In the genomic region with DNA sequence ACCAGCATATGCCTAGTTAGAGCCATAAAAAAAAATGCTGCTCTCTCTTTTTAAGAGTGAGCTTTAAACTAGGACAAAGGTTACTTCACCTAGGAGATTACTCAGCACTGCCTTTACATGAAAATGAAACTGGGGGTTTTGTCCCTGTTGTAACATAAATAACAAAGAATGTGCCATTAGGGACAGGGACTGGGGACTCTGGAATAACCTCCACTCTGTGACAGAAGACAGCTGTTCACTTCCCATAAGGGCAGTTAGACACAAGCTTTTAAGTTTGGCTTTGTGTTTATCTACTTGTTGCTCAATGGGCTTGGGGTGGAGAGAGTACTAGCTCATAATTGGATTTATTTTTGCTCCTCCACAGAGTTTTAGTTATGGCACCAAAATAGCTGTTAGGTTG, we compare ENCODE assay signal across 11 cellular contexts. TPM values are rescaled to one million over a fixed set of nuclear protein-coding genes. Genes with fewer than 3 reads are reported as not detected.
A peak's percentile ranks its signal among the peaks of the same experiment; 100 is the strongest.
DNase-seq lines count a peak whose midpoint lies in the region; ATAC-seq and TF ChIP-seq lines count a peak whose summit lies in the region.
"Had no signal": no experiment of that assay in that cellular context is flagged by ENCODE, and none has a peak within 500 bp of the region (broad histone marks: within the 10 kb centered on the region; RNA-seq: fewer than 3 reads in every experiment).

No MANE protein-coding gene starts in this region.

- no peak for TF ChIP-seq POLR2A in gastroesophageal sphincter (IDR thresholded peaks at IDR 0.05)

- H3K9ac ChIP-seq in H9 (ENCODE audit: extremely low read depth, insufficient read length, low read length) (no peak overlapping the region), skeletal muscle tissue (ENCODE audit: low read depth in 1 of 3, low read length in 3 of 3) (peak overlapping the region in 2 of 3 donors; percentile 1 to 37)

- H2AK5ac ChIP-seq in H9 (ENCODE audit: insufficient read length, low read length) = no peak overlapping the region

- no peaks in the 10 kb centered on the region for H4K20me1 ChIP-seq in H9 (ENCODE audit: control insufficient read depth, insufficient read depth, insufficient read length)

- no peak overlapping the region for H3K4ac ChIP-seq in H9 (ENCODE audit: low read depth, low read length)

- no peak overlapping the region for H2AFZ ChIP-seq in H9 (ENCODE audit: low read length)

- peak overlapping the region; percentile 10 for H3K4me2 ChIP-seq in H9 (ENCODE audit: insufficient read depth, insufficient read length, low read length)

- DNase-seq in H9 (no peak), MV-4-11 (lab: John Stamatoyannopoulos, UW) (peak; percentile 68), NCI-H187 (lab: John Stamatoyannopoulos, UW) (no peak), NCI-H1105 treated with DMSO at 0.1 percent for 48 hours (lab: John Stamatoyannopoulos, UW) (no peak), head of caudate nucleus (no peak)
- DNase-seq: GDM1, H7, KBM-7 had no signal

- H3K4me1 ChIP-seq in H9 (ENCODE audit: insufficient read depth, low read length) (no peaks in the 10 kb centered on the region; the same call in 1 of the 2 replicates), gastroesophageal sphincter (no peaks in the 10 kb centered on the region), skeletal muscle tissue (ENCODE audit: control insufficient read depth in 3 of 3, insufficient read depth in 3 of 3, low read length in 3 of 3) (peaks cover 11 to 19% (median 13%) of the 10 kb centered on the region in 3 donors)

- peaks cover 23 to 27% of the 10 kb centered on the region in 2 experiments for H3K4me1 Mint-ChIP-seq in H9

- no peaks in the 10 kb centered on the region for H3K79me1 ChIP-seq in H9 (ENCODE audit: insufficient read depth, low read depth, low read length, poor library complexity, severe bottlenecking)

- H3K4me3 ChIP-seq in gastroesophageal sphincter (no peak overlapping the region), skeletal muscle tissue (ENCODE audit: low read length in 3 of 3) (peak overlapping the region in 2 of 3 donors; percentile 2 to 28)

- no peak overlapping the region for H2BK120ac ChIP-seq in H9 (ENCODE audit: low read depth, low read length, poor library complexity, severe bottlenecking)

- no peak overlapping the region for H3K18ac ChIP-seq in H9 (ENCODE audit: insufficient read length, low read depth, low read length)

- intact Hi-C loops in head of caudate nucleus (cut with DNase I) = no loop called here

- H3K27ac Mint-ChIP-seq in H9 = no peak overlapping the region; a peak in 1 of 7 replicates

- no peaks in the 10 kb centered on the region for H3K9me3 ChIP-seq in H9 (ENCODE audit: control insufficient read depth, low read depth, low read length)
- H3K9me3 ChIP-seq in gastroesophageal sphincter = no peaks in the 10 kb centered on the region
- H3K9me3 ChIP-seq in skeletal muscle tissue (ENCODE audit: control insufficient read depth in 3 of 3, low read length in 3 of 3) = no peaks in the 10 kb centered on the region

- ATAC-seq in gastroesophageal sphincter = peak; percentile 82

- H3T11ph ChIP-seq in H9 (ENCODE audit: low read length) = no peak overlapping the region

- H3K9me3 Mint-ChIP-seq in H9 = no peaks in the 10 kb centered on the region
- H3K9me3 Mint-ChIP-seq: brain had no signal

- H2BK20ac ChIP-seq in H9 (ENCODE audit: low read depth, low read length, poor library complexity, severe bottlenecking) = no peak overlapping the region

- no peak for TF ChIP-seq CTCF in H9 (conservative IDR thresholded peaks at IDR 0.05)
- no peak for TF ChIP-seq CTCF in gastroesophageal sphincter (IDR thresholded peaks at IDR 0.05)

- H3K14ac ChIP-seq in H9 (ENCODE audit: insufficient read depth, low read length) = no peak overlapping the region

- H3K36me3 ChIP-seq in gastroesophageal sphincter (no peaks in the 10 kb centered on the region), skeletal muscle tissue (ENCODE audit: control insufficient read depth in 3 of 3, insufficient read depth in 3 of 3, low read length in 3 of 3) (no peaks in the 10 kb centered on the region)

- no peaks in the 10 kb centered on the region for H3K23me2 ChIP-seq in H9 (ENCODE audit: insufficient read length, low read depth, low read length, poor library complexity, severe bottlenecking)

- no peaks in the 10 kb centered on the region; the same call in 1 of the 2 replicates for H3K79me2 ChIP-seq in H9 (ENCODE audit: insufficient read depth, low read length)

- no peak overlapping the region for H3K23ac ChIP-seq in H9 (ENCODE audit: insufficient read length, low read depth, low read length)

- no peak overlapping the region for H2BK15ac ChIP-seq in H9 (ENCODE audit: low read depth, low read length)

- no peak overlapping the region for H3K27ac ChIP-seq in H9 (ENCODE audit: insufficient read length, low read depth, low read length)
- no peak overlapping the region for H3K27ac ChIP-seq in gastroesophageal sphincter
- peak overlapping the region; percentile 66 for H3K27ac ChIP-seq in skeletal muscle tissue (ENCODE audit: low read depth, low read length)

- TF ChIP-seq EP300 in gastroesophageal sphincter (IDR thresholded peaks at IDR 0.05) = no peak

- H4K5ac ChIP-seq in H9 (ENCODE audit: insufficient read length, low read depth, low read length) = no peak overlapping the region

- H3K27me3 ChIP-seq in H9 (ENCODE audit: insufficient read depth, low read length) = no peaks in the 10 kb centered on the region
- no peaks in the 10 kb centered on the region for H3K27me3 ChIP-seq in gastroesophageal sphincter
- H3K27me3 ChIP-seq in skeletal muscle tissue (ENCODE audit: control insufficient read depth in 3 of 3, insufficient read depth in 3 of 3, low read length in 3 of 3) = no peaks in the 10 kb centered on the region

- H3K27me3 Mint-ChIP-seq in H9 (ENCODE audit: low read depth) = peaks cover 1% of the 10 kb centered on the region; the same call in 1 of the 2 replicates
- H3K27me3 Mint-ChIP-seq: brain had no signal

- no peak overlapping the region for H4K91ac ChIP-seq in H9 (ENCODE audit: insufficient read length, low read depth, low read length)

- H2BK12ac ChIP-seq in H9 (ENCODE audit: insufficient read length, low read depth, low read length) = no peak overlapping the region

- H2BK5ac ChIP-seq in H9 (ENCODE audit: insufficient read length, low read length) = no peak overlapping the region

- no peak overlapping the region for H4K8ac ChIP-seq in H9 (replicated peaks; ENCODE audit: insufficient read length, low read depth, low read length)

- H3K56ac ChIP-seq in H9 (ENCODE audit: insufficient read length, low read depth, low read length) = no peak overlapping the region

- H3K36me3 Mint-ChIP-seq in H9 (ENCODE audit: insufficient read depth in 1 of 3, low read depth in 3 of 3) = no peaks in the 10 kb centered on the region; a peak in 1 of 7 replicates
- H3K36me3 Mint-ChIP-seq: brain had no signal

- no peak overlapping the region; a peak in 1 of 5 replicates for H3K4me3 Mint-ChIP-seq in H9
- H3K4me3 Mint-ChIP-seq: brain had no signal

RNA-seq across cellular contexts. Expression of a gene that starts 11.9 kb away (rescaled TPM):
- total RNA-seq in H9 (2021) = 0.44 and 0.83 TPM in 2 replicates
- 1 to 10 TPM; 2.9 to 7.0 (median 6.3) TPM for total RNA-seq in gastroesophageal sphincter
- 9.9 TPM for total RNA-seq in skeletal muscle tissue

Comparison
In these comparisons a context has a peak if more than half of its experiments do, and no peak if none do; other contexts are left out.
1. H3K4me3 ChIP-seq: peak in skeletal muscle tissue (2 of 3); none in gastroesophageal sphincter (0 of 2).